ENCODE assay signal across 14 cellular contexts in the genomic region with DNA sequence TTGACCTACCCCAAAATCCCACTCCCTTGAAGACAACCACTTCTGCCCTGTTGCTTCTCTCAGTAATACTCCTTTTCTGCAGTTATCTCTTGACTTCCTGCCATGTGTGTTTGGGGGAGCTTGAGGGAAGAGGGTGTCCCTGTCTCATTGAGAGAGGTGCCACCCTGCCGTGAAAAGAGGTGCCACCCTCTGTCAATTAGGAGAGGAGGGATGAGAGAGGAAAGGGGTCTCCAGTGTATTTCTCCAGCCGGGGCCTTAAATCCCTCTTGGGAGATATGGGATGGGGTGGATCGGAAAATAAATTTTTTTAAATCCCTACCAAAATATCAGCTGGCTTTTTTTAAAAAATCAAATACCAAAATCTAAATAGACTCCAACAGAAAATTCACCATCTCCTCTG. TPM values are rescaled to one million over a fixed set of nuclear protein-coding genes. Genes with fewer than 3 reads are reported as not detected.
DNase-seq lines count a peak whose midpoint lies in the region; ATAC-seq and TF ChIP-seq lines count a peak whose summit lies in the region.
"Had no signal": no experiment of that assay in that cellular context is flagged by ENCODE, and none has a peak within 500 bp of the region (broad histone marks: within the 10 kb centered on the region; RNA-seq: fewer than 3 reads in every experiment).

No MANE protein-coding gene starts in this region.

- no peak overlapping the region for H3K27ac Mint-ChIP-seq in CD8-positive, alpha-beta T cell
- peak overlapping the region in 1 of 2 donors; percentile 75 for H3K27ac Mint-ChIP-seq in effector memory CD8-positive, alpha-beta T cell

- no peak for DNase-seq in CD8-positive, alpha-beta T cell
- DNase-seq in OCI-LY7 (ENCODE audit: low spot score) (no peak), HAP-1 (ENCODE audit: low spot score in 2 of 2) (no peak), COLO829 (ENCODE audit: low spot score) (no peak)
- DNase-seq in effector memory CD8-positive, alpha-beta T cell, result no peak
- DNase-seq in activated naive CD4-positive, alpha-beta T cell treated with anti-CD3 and anti-CD28 coated beads, Interleukin-2, amount 50 U/mL, for 16 hours, result no peak
- DNase-seq: activated CD4-positive, alpha-beta T cell treated with anti-CD3 and anti-CD28 coated beads for 1 hour; DMS53; NCI-H2081 treated with DMSO at 0.1 percent for 48 hours had no signal

- BruUV-seq in OCI-LY7 (replicated peaks; lab: Mats Ljungman, UMichigan), result TSS peak; percentile 22

- H3K27me3 ChIP-seq in CD8-positive, alpha-beta T cell (ENCODE audit: insufficient read depth, low read length), result no peaks in the 10 kb centered on the region
- H3K27me3 ChIP-seq in neural cell (ENCODE audit: insufficient read depth, low read depth, low read length) (no peaks in the 10 kb centered on the region), HAP-1 (ENCODE audit: low read depth) (no peaks in the 10 kb centered on the region)
- H3K27me3 ChIP-seq: adrenal gland, ovary had no signal

- no peak overlapping the region for H3K27ac ChIP-seq in CD8-positive, alpha-beta T cell (ENCODE audit: low read depth, low read length)
- no peak overlapping the region for H3K27ac ChIP-seq in OCI-LY7 (ENCODE audit: low read depth, low read length, poor library complexity, severe bottlenecking)
- peak overlapping the region; percentile 92 for H3K27ac ChIP-seq in neural cell (ENCODE audit: low read length)

- peaks cover 13% of the 10 kb centered on the region for H3K4me1 Mint-ChIP-seq in CD8-positive, alpha-beta T cell (ENCODE audit: low read depth)
- peaks cover 9 to 23% of the 10 kb centered on the region in 2 donors for H3K4me1 Mint-ChIP-seq in effector memory CD8-positive, alpha-beta T cell (ENCODE audit: low read depth in 2 of 2)

- no peak for TF ChIP-seq RAD21 in neural cell (conservative IDR thresholded peaks at IDR 0.05)

- POLR2A ChIA-PET in CD8-positive, alpha-beta T cell (lab: Charles Lee), result interaction anchor here (0.5 kb wide), 1 partner anchor 135 kb away, joined by 3 read pairs; no protein-coding TSS in a partner anchor
- POLR2A ChIA-PET in OCI-LY7 (lab: Charles Lee), result interaction anchor here (1.0 kb wide), 1 partner anchor 9 kb away, joined by 3 read pairs; no protein-coding TSS in a partner anchor

- no peaks in the 10 kb centered on the region for H3K9me2 ChIP-seq in OCI-LY7 (ENCODE audit: insufficient read depth, low read length)
- no peaks in the 10 kb centered on the region for H3K9me2 ChIP-seq in neural cell (ENCODE audit: insufficient read depth, low read length)

- no peaks in the 10 kb centered on the region for H3K27me3 Mint-ChIP-seq in CD8-positive, alpha-beta T cell (ENCODE audit: low read depth)
- no peaks in the 10 kb centered on the region for H3K27me3 Mint-ChIP-seq in effector memory CD8-positive, alpha-beta T cell

- H3K4me1 ChIP-seq in CD8-positive, alpha-beta T cell (ENCODE audit: insufficient read depth, low read length), result peaks cover 4% of the 10 kb centered on the region
- peaks cover 13% of the 10 kb centered on the region for H3K4me1 ChIP-seq in OCI-LY7 (ENCODE audit: insufficient read depth, low read length, poor library complexity, severe bottlenecking)
- H3K4me1 ChIP-seq in HAP-1, result no peaks in the 10 kb centered on the region

- ATAC-seq in CD8-positive, alpha-beta T cell, result no peak
- no peak for ATAC-seq in effector memory CD8-positive, alpha-beta T cell (replicated peaks)
- no peak for ATAC-seq in GM18498 (IDR thresholded peaks at IDR 0.05; ENCODE audit: unreplicated experiment)
- ATAC-seq: HepG2 had no signal

- CTCF ChIA-PET in CD8-positive, alpha-beta T cell (lab: Charles Lee), result no interaction called here
- CTCF ChIA-PET in OCI-LY7 (lab: Charles Lee; ENCODE audit: unreplicated experiment), result no interaction called here

- H3F3A ChIP-seq in neural cell (ENCODE audit: insufficient read depth, low read length, poor library complexity, severe bottlenecking), result no peaks in the 10 kb centered on the region

- H3K79me2 ChIP-seq in OCI-LY7 (ENCODE audit: insufficient read depth, low read depth, low read length) (no peaks in the 10 kb centered on the region), neural cell (replicated peaks; ENCODE audit: insufficient read depth, low read length) (peaks cover 34% of the 10 kb centered on the region)

- H3K9ac ChIP-seq in neural cell (ENCODE audit: low read length), result peak overlapping the region; percentile 93

- H3K4me2 ChIP-seq in OCI-LY7 (ENCODE audit: low read length) (peak overlapping the region; percentile 76), neural cell (ENCODE audit: low read length) (peak overlapping the region; percentile 94)

- peaks cover 5% of the 10 kb centered on the region for H3K36me3 ChIP-seq in CD8-positive, alpha-beta T cell (ENCODE audit: insufficient read depth, low read length)
- H3K36me3 ChIP-seq in OCI-LY7 (ENCODE audit: insufficient read depth, low read length) (no peaks in the 10 kb centered on the region), neural cell (ENCODE audit: insufficient read depth, low read length) (no peaks in the 10 kb centered on the region), HAP-1 (replicated peaks) (no peaks in the 10 kb centered on the region; the same call in 1 of the 2 replicates)
- H3K36me3 ChIP-seq: ovary had no signal

- intact Hi-C loops in CD8-positive, alpha-beta T cell (cut with DNase I, micrococcal nuclease), result no loop called here
- intact Hi-C loops in OCI-LY7 (cut with micrococcal nuclease; ENCODE audit: unreplicated experiment), result loop anchor here (1.0 kb wide), 1 partner anchor 17 kb away; a partner anchor contains a TSS

- in situ Hi-C loops in HAP-1 (cut with MboI; ENCODE audit: low sequenced_read_pairs), result no loop called here

- H4K20me1 ChIP-seq in OCI-LY7 (ENCODE audit: insufficient read depth, low read length) (no peaks in the 10 kb centered on the region), neural cell (ENCODE audit: insufficient read depth) (peaks cover 3% of the 10 kb centered on the region)

- H3K9me3 ChIP-seq in CD8-positive, alpha-beta T cell (ENCODE audit: low read length), result no peaks in the 10 kb centered on the region
- H3K9me3 ChIP-seq in OCI-LY7 (ENCODE audit: low read length), result no peaks in the 10 kb centered on the region
- H3K9me3 ChIP-seq in neural cell (ENCODE audit: low read length), result no peaks in the 10 kb centered on the region
- H3K9me3 ChIP-seq in HAP-1, result no peaks in the 10 kb centered on the region
- H3K9me3 ChIP-seq: adrenal gland, ovary had no signal

- peak overlapping the region; percentile 18 for H3K4me3 Mint-ChIP-seq in CD8-positive, alpha-beta T cell
- peak overlapping the region; percentile 63 to 64 for H3K4me3 Mint-ChIP-seq in effector memory CD8-positive, alpha-beta T cell

- TF ChIP-seq CTCF in CD8-positive, alpha-beta T cell (IDR thresholded peaks at IDR 0.05), result no peak
- TF ChIP-seq CTCF in OCI-LY7 (conservative IDR thresholded peaks at IDR 0.05; ENCODE audit: low read length) (no peak), neural cell (IDR thresholded peaks at IDR 0.05; ENCODE audit: poor library complexity, severe bottlenecking) (no peak)

- no peak for TF ChIP-seq EP300 in neural cell (conservative IDR thresholded peaks at IDR 0.05; ENCODE audit: poor library complexity, severe bottlenecking)

- H3K36me3 Mint-ChIP-seq in CD8-positive, alpha-beta T cell, result peaks cover 34% of the 10 kb centered on the region
- H3K36me3 Mint-ChIP-seq in effector memory CD8-positive, alpha-beta T cell (ENCODE audit: insufficient read depth), result peaks cover 13% of the 10 kb centered on the region

- H2AFZ ChIP-seq in OCI-LY7 (ENCODE audit: low read length) (peak overlapping the region; percentile 76; the same call in 1 of the 2 replicates), neural cell (ENCODE audit: low read depth, low read length) (peak overlapping the region; percentile 66)

- H3K9me3 Mint-ChIP-seq in CD8-positive, alpha-beta T cell, result no peaks in the 10 kb centered on the region
- no peaks in the 10 kb centered on the region for H3K9me3 Mint-ChIP-seq in effector memory CD8-positive, alpha-beta T cell

- no peak overlapping the region for H3K4me3 ChIP-seq in CD8-positive, alpha-beta T cell (ENCODE audit: low read depth, low read length)
- H3K4me3 ChIP-seq in OCI-LY7 (ENCODE audit: low read depth, low read length, poor library complexity, severe bottlenecking) (peak overlapping the region; percentile 57), neural cell (ENCODE audit: low read length) (peak overlapping the region; percentile 85), HAP-1 (no peak overlapping the region)

TF ChIP-seq in neural cell, 6 proteins besides CTCF, POLR2A, EP300 and RAD21 (continues in another document):
- TF ChIP-seq MXI1 (conservative IDR thresholded peaks at IDR 0.05; ENCODE audit: poor library complexity, severe bottlenecking), result no peak
- no peak for TF ChIP-seq POLR2AphosphoS5 (IDR thresholded peaks at IDR 0.05)
- TF ChIP-seq SMC3 (conservative IDR thresholded peaks at IDR 0.05; ENCODE audit: poor library complexity), result no peak
- no peak for TF ChIP-seq EZH2 (IDR thresholded peaks at IDR 0.05; ENCODE audit: borderline replicate concordance, insufficient read depth, low read length, poor library complexity, severe bottlenecking)

RNA-seq across cellular contexts. Expression of a gene that starts 16.5 kb away (rescaled TPM):
- 10 to 100 TPM; 48.9 to 56.1 TPM for total RNA-seq in CD8-positive, alpha-beta T cell
- 84.0 and 109 TPM in 2 replicates for total RNA-seq in OCI-LY7 (2014; rRNA removed; shearing (Covaris generic))
- total RNA-seq in OCI-LY7 (2022), result 111 and 114 TPM in 2 replicates
- polyA plus RNA-seq in neural cell, result 426 and 454 TPM in 2 replicates
- 315 and 361 TPM in 2 replicates for polyA minus RNA-seq in neural cell

RNA-seq across cellular contexts. Expression of a gene that starts 16.8 kb away (rescaled TPM):
- total RNA-seq in CD8-positive, alpha-beta T cell, result 10 to 100 TPM; 10.2 to 11.2 TPM
- total RNA-seq in OCI-LY7 (2014; rRNA removed; shearing (Covaris generic)), result 10.0 and 15.6 TPM in 2 replicates
- total RNA-seq in OCI-LY7 (2022), result 28.9 and 33.8 TPM in 2 replicates
- polyA plus RNA-seq in neural cell, result 14.3 and 22.8 TPM in 2 replicates
- polyA minus RNA-seq in neural cell, result 24.8 and 37.5 TPM in 2 replicates

RNA-seq across cellular contexts. Expression of a gene that starts 25.0 kb away (rescaled TPM):
- total RNA-seq in CD8-positive, alpha-beta T cell, result under 1 TPM in 1 of 2 experiments, not detected in 1; 0.14 TPM
- total RNA-seq in OCI-LY7 (2014; rRNA removed; shearing (Covaris generic)), result not detected in 2 replicates
- total RNA-seq in OCI-LY7 (2022), result not detected in 2 replicates
- polyA plus RNA-seq in neural cell, result not detected in 2 replicates
- polyA minus RNA-seq in neural cell, result 0.35 TPM in 1 of 2 replicates, not detected in the other
- total RNA-seq: HepG2 had no signal

RNA-seq across cellular contexts. Expression of a gene that starts 48.2 kb away (rescaled TPM):
- 1 to 10 TPM; 1.1 to 1.4 TPM for total RNA-seq in CD8-positive, alpha-beta T cell
- 1.8 and 2.2 TPM in 2 replicates for total RNA-seq in OCI-LY7 (2014; rRNA removed; shearing (Covaris generic))
- total RNA-seq in OCI-LY7 (2022), result 4.0 and 4.9 TPM in 2 replicates
- polyA plus RNA-seq in neural cell, result 0.20 and 0.36 TPM in 2 replicates
- 0.23 and 0.24 TPM in 2 replicates for polyA minus RNA-seq in neural cell

Comparison
In these comparisons a context has a peak if more than half of its experiments do, and no peak if none do; other contexts are left out.
1. H3K4me3 ChIP-seq: peak in OCI-LY7 (single experiment) and neural cell (single experiment); none in CD8-positive, alpha-beta T cell (single experiment) and HAP-1 (single experiment).